Comparison of ENCODE assay signal across 19 cellular contexts in genomic region chr2:28318023-28318422, GRCh38.
"Had no signal": no experiment of that assay in that cellular context is flagged by ENCODE, and none has a peak within 500 bp of the region (broad histone marks: within the 10 kb centered on the region; RNA-seq: fewer than 3 reads in every experiment).

No MANE protein-coding gene starts in this region.

- H3K4me1 ChIP-seq: lower lobe of right lung, pancreas had no signal

- H3K9me3 ChIP-seq: heart left ventricle, lower lobe of right lung, pancreas, transverse colon had no signal

- H3K36me3 ChIP-seq: lower lobe of right lung, pancreas, transverse colon had no signal

- H3K27me3 ChIP-seq: heart left ventricle, pancreas, transverse colon had no signal

- H3K4me3 ChIP-seq: heart left ventricle, lower lobe of right lung, pancreas, transverse colon had no signal

- DNase-seq: activated CD4-positive, alpha-beta T cell treated with anti-CD3 and anti-CD28 coated beads, Interleukin-2, amount 10 ng/mL, durations not matched to agents 24 days and 14 days; activated CD4-positive, CD25-positive, alpha-beta regulatory T cell; activated naive CD4-positive, alpha-beta T cell treated with Interleukin-2 at 50 U/mL for 16 hours; aorta; cortex of kidney; effector CD4-positive, alpha-beta T cell; heart left ventricle; immature natural killer cell; left cardiac atrium; lower lobe of right lung; midbrain; pancreas; stimulated activated CD4-positive, alpha-beta T cell treated with anti-CD3 and anti-CD28 coated beads, Interleukin-2, amount 100 ng/mL, for 48 hours; stimulated activated naive B cell treated with anti-CD40 and anti-IgM and Interleukin-4, amounts not matched to agents 10 μg/mL and 1 μg/mL and 100 μg/mL, for 72 hours; T-helper 2 cell; transverse colon had no signal

- FAIRE-seq: endothelial cell of umbilical vein, frontal cortex, pancreas had no signal

- H3K27ac ChIP-seq: heart left ventricle, lower lobe of right lung, pancreas, transverse colon had no signal

- ATAC-seq: activated T-helper 17 cell treated with anti-CD3 and anti-CD28 coated beads, Interleukin-2, amount 50 U/mL, for 72 hours; heart left ventricle; left cardiac atrium; lower lobe of right lung; pancreas; stimulated activated naive B cell treated with anti-CD40 and anti-IgM and Interleukin-4, amounts not matched to agents 10 μg/mL and 1 μg/mL and 100 μg/mL, for 72 hours had no signal
